19 cellular contexts compared by ENCODE assay signal in genomic region chr9:84699897-84700395, GRCh38. TPM values are rescaled to one million over a fixed set of nuclear protein-coding genes. Genes with fewer than 3 reads are reported as not detected.
DNase-seq lines count a peak whose midpoint lies in the region; ATAC-seq and TF ChIP-seq lines count a peak whose summit lies in the region.
"Had no signal": no experiment of that assay in that cellular context is flagged by ENCODE, and none has a peak within 500 bp of the region (broad histone marks: within the 10 kb centered on the region; RNA-seq: fewer than 3 reads in every experiment).

No MANE protein-coding gene starts in this region.

- POLR2A ChIA-PET in BJ (lab: Charles Lee): no interaction called here

- H3K18ac ChIP-seq in neuronal stem cell (ENCODE audit: low read length): no peak overlapping the region

- peak overlapping the region; percentile 31 for H2AFZ ChIP-seq in neuronal stem cell (ENCODE audit: low read length)

- H2BK15ac ChIP-seq in neuronal stem cell (ENCODE audit: low read length): no peak overlapping the region

- H3K4me3 ChIP-seq in BJ (ENCODE audit: low read depth, low read length) (no peak overlapping the region), dorsolateral prefrontal cortex (peak overlapping the region in 13 of 59 donors; percentile 2 to 23 (median 12)), neuronal stem cell (ENCODE audit: low read length in 2 of 2) (no peak overlapping the region)
- H3K4me3 ChIP-seq: A549, K562, Peyer's patch, SJSA1 had no signal

- H2AK5ac ChIP-seq in neuronal stem cell (ENCODE audit: low read depth, low read length): no peak overlapping the region

- no peak overlapping the region for H2BK120ac ChIP-seq in neuronal stem cell (ENCODE audit: low read depth, low read length)

- no peaks in the 10 kb centered on the region for H3K79me1 ChIP-seq in neuronal stem cell (ENCODE audit: low read depth, low read length)

- H2BK5ac ChIP-seq in neuronal stem cell (ENCODE audit: low read length): no peak overlapping the region

- H3K4me1 ChIP-seq in neuronal stem cell (ENCODE audit: control insufficient read depth in 2 of 2, insufficient read depth in 1 of 2, low read depth in 1 of 2, low read length in 2 of 2): peaks cover 0 to 6% of the 10 kb centered on the region in 2 donors
- H3K4me1 ChIP-seq: A549, Peyer's patch had no signal

- WGBS in neuronal stem cell (ENCODE audit: extremely low coverage in 2 of 2, insufficient read length in 2 of 2, insufficient replicate concordance in 1 of 2), 2 donors: no CpG with 5 or more reads among the region's 1 CpG

- no peak overlapping the region for H4K91ac ChIP-seq in neuronal stem cell (ENCODE audit: low read depth, low read length, poor library complexity)

- ATAC-seq in HG03095 (IDR thresholded peaks at IDR 0.05; ENCODE audit: unreplicated experiment): no peak
- ATAC-seq: A549, K562, Right ventricle myocardium inferior had no signal

- CTCF ChIA-PET in BJ (lab: Yijun Ruan, JAX): interaction anchor here (1.1 to 4.9 kb wide), 2 partner anchors 80 to 255 kb away, joined by 3 to 56 read pairs; no protein-coding TSS in a partner anchor

- no peak overlapping the region for H3K23ac ChIP-seq in neuronal stem cell (ENCODE audit: low read depth, low read length, poor library complexity)

- H2BK12ac ChIP-seq in neuronal stem cell (ENCODE audit: low read length): no peak overlapping the region

- intact Hi-C loops in dorsolateral prefrontal cortex (cut with DNase I): loop anchor here (5.0 to 10.0 kb wide), 4 partner anchors 55 to 255 kb away; no protein-coding TSS in a partner anchor

- H3K27ac ChIP-seq in angular gyrus (ENCODE audit: low read depth, low read length) (peak overlapping the region; percentile 45), dorsolateral prefrontal cortex (peak overlapping the region in 54 of 59 donors; percentile 11 to 86 (median 67)), neuronal stem cell (replicated peaks; ENCODE audit: low read length) (no peak overlapping the region)
- H3K27ac ChIP-seq: A549, Peyer's patch, SJSA1 had no signal

- H3K36me3 ChIP-seq in BJ (ENCODE audit: control insufficient read depth, insufficient read depth, low read length) (no peaks in the 10 kb centered on the region), neuronal stem cell (replicated peaks in 1 of 2; ENCODE audit: control insufficient read depth in 2 of 2, insufficient read depth in 2 of 2, low read length in 2 of 2) (no peaks in the 10 kb centered on the region)
- H3K36me3 ChIP-seq: Peyer's patch, SJSA1 had no signal

- H3K9me3 ChIP-seq in neuronal stem cell (replicated peaks in 1 of 2; ENCODE audit: control insufficient read depth in 2 of 2, insufficient read depth in 1 of 2, low read depth in 1 of 2, low read length in 2 of 2): no peaks in the 10 kb centered on the region
- H3K9me3 ChIP-seq: A549, Peyer's patch, SJSA1 had no signal

- peak; percentile 6 for DNase-seq in BJ (ENCODE audit: low read depth)
- DNase-seq in dorsolateral prefrontal cortex: no peak
- DNase-seq in neuronal stem cell (ENCODE audit: low spot score): no peak
- no peak for DNase-seq in COLO668 (lab: John Stamatoyannopoulos, UW; ENCODE audit: unreplicated experiment)
- no peak for DNase-seq in KG1 (lab: John Stamatoyannopoulos, UW)
- no peak for DNase-seq in amygdala (lab: John Stamatoyannopoulos, UW)
- DNase-seq: NCI-H1092, NCI-H1436, NCI-H187 treated with DMSO at 0.1 percent for 48 hours, NCI-H2227 treated with DMSO at 0.1 percent for 48 hours, NCI-H510A, NCI-H748 treated with DMSO at 0.1 percent for 48 hours, Peyer's patch had no signal

- no peak overlapping the region for H3K4ac ChIP-seq in neuronal stem cell (ENCODE audit: low read length)

- TF ChIP-seq CTCF in BJ (IDR thresholded peaks at IDR 0.05; ENCODE audit: insufficient read depth, low read depth, low read length) (no peak), dorsolateral prefrontal cortex (IDR thresholded peaks at IDR 0.05 in 54 of 56, conservative IDR thresholded peaks at IDR 0.05 in 2 of 56; ENCODE audit: low read depth in 1 of 56, partially characterized antibody in 56 of 56) (no peak)

- H3K27me3 ChIP-seq in BJ (ENCODE audit: control insufficient read depth, insufficient read depth, low read length) (peaks cover 1% of the 10 kb centered on the region; the same call in 1 of the 2 replicates), dorsolateral prefrontal cortex (no peaks in the 10 kb centered on the region), neuronal stem cell (ENCODE audit: control insufficient read depth in 3 of 3, insufficient read depth in 3 of 3, low read depth in 1 of 3, low read length in 3 of 3) (no peaks in the 10 kb centered on the region)
- H3K27me3 ChIP-seq: Peyer's patch, SJSA1 had no signal

- H3K4me2 ChIP-seq in neuronal stem cell (ENCODE audit: insufficient read depth, low read length, poor library complexity, severe bottlenecking): no peak overlapping the region
- H3K4me2 ChIP-seq: A549 had no signal

- H3K14ac ChIP-seq in neuronal stem cell (ENCODE audit: low read length): no peak overlapping the region

- H3K9ac ChIP-seq in neuronal stem cell (ENCODE audit: low read depth, low read length, poor library complexity): no peak overlapping the region

- no peak overlapping the region for H4K8ac ChIP-seq in neuronal stem cell (ENCODE audit: low read depth, low read length)

RNA-seq across cellular contexts. Expression of gene NTRK2, which starts 30.4 kb away (rescaled TPM):
- 2.0 and 2.1 TPM in 2 replicates for polyA plus RNA-seq in BJ (2011; rRNA removed)
- polyA minus RNA-seq in BJ (2011; rRNA and poly(A)+ RNA removed): 1.3 and 1.5 TPM in 2 replicates
- 100 to 1,000 TPM; 245 to 827 (median 463) TPM for total RNA-seq in dorsolateral prefrontal cortex
- 0.14 TPM for polyA plus RNA-seq in neuronal stem cell (2013, experiment 1 of 2)
- 0.17 TPM for polyA plus RNA-seq in neuronal stem cell (2013, experiment 2 of 2)
- total RNA-seq: K562 had no signal
- polyA plus RNA-seq: K562 had no signal
